7 cellular contexts compared by ENCODE assay signal in genomic region chr2:101387151-101387807, GRCh38. TPM values are rescaled to one million over a fixed set of nuclear protein-coding genes. Genes with fewer than 3 reads are reported as not detected.
DNase-seq lines count a peak whose midpoint lies in the region; ATAC-seq, FAIRE-seq and TF ChIP-seq lines count a peak whose summit lies in the region.

CREG2 (minus strand) TSS chr2:101387503; CDS start chr2:101387457, 46 bp downstream.

- no peak for FAIRE-seq in GM12891 (lab: Jason Lieb, UNC)

- H3K27me3 Mint-ChIP-seq in mesothelial cell of epicardium (ENCODE audit: low read depth), result peaks cover 73% of the 10 kb centered on the region

- TF ChIP-seq CTCF in epithelial cell of esophagus (IDR thresholded peaks at IDR 0.05; ENCODE audit: insufficient read depth, low read depth, low read length, missing control alignments), result peak; percentile 37
- peak; percentile 48 for TF ChIP-seq CTCF in mesothelial cell of epicardium (IDR thresholded peaks at IDR 0.05; ENCODE audit: unreplicated experiment)

- H3K27ac Mint-ChIP-seq in mesothelial cell of epicardium, result no peak within 1 kb of the TSS

- H3K36me3 Mint-ChIP-seq in mesothelial cell of epicardium, result no peaks in the 10 kb centered on the region

- H3K4me1 Mint-ChIP-seq in mesothelial cell of epicardium, result peaks cover 6% of the 10 kb centered on the region

- TF ChIP-seq POLR2A in GM12891 (IDR thresholded peaks at IDR 0.05; ENCODE audit: low read depth, low read length), result no peak

- DNase-seq in GM12891 (ENCODE audit: insufficient read length, low spot score) (peak; percentile 49), NCI-H345 (lab: John Stamatoyannopoulos, UW) (peak; percentile 75), activated T-cell treated with anti-CD3 and anti-CD28 coated beads for 1 hour (ENCODE audit: low read depth) (peak; percentile 28), epithelial cell of esophagus (ENCODE audit: low read depth) (peak; percentile 62), mesothelial cell of epicardium (ENCODE audit: low spot score in 2 of 2, unreplicated experiment in 2 of 2) (peak; percentile 57 to 82)
- DNase-seq in stimulated activated CD8-positive, alpha-beta memory T cell treated with anti-CD3 and anti-CD28 coated beads, Interleukin-15, amount 100 ng/mL, for 48 hours (ENCODE audit: low read depth in 2 of 2), result peak; percentile 17 to 43

- peak within 1 kb of the TSS; percentile 64 for H3K4me3 Mint-ChIP-seq in mesothelial cell of epicardium

- peak within 1 kb of the TSS; percentile 35 for H3K4me3 ChIP-seq in epithelial cell of esophagus (ENCODE audit: low read length)

- no peak for ATAC-seq in GM18868 (IDR thresholded peaks at IDR 0.05; ENCODE audit: unreplicated experiment)

- H3K9me3 Mint-ChIP-seq in mesothelial cell of epicardium, result no peaks in the 10 kb centered on the region

TF ChIP-seq in GM12891, 5 proteins besides CTCF, POLR2A, EP300 and RAD21:
- TF ChIP-seq TAF1 (IDR thresholded peaks at IDR 0.05; ENCODE audit: low read depth, low read length) (no peak), POLR2AphosphoS5 (IDR thresholded peaks at IDR 0.05; ENCODE audit: low read depth, low read length) (no peak)

RNA-seq across cellular contexts. Expression of gene CREG2, which starts in this region (rescaled TPM):
- polyA plus RNA-seq in GM12891 (2012; ENCODE audit: low read depth, missing spikeins), result not detected
- 0.20 to 0.88 TPM (median 0.42 TPM) in 3 replicates for total RNA-seq in mesothelial cell of epicardium

Comparison
In these comparisons a context has a peak if more than half of its experiments do, and no peak if none do; other contexts are left out.
1. Peak in DNase-seq in mesothelial cell of epicardium; RNA of the gene not detected or under 1 TPM.